Comparison of ENCODE assay signal across 1 cellular context in the genomic region with DNA sequence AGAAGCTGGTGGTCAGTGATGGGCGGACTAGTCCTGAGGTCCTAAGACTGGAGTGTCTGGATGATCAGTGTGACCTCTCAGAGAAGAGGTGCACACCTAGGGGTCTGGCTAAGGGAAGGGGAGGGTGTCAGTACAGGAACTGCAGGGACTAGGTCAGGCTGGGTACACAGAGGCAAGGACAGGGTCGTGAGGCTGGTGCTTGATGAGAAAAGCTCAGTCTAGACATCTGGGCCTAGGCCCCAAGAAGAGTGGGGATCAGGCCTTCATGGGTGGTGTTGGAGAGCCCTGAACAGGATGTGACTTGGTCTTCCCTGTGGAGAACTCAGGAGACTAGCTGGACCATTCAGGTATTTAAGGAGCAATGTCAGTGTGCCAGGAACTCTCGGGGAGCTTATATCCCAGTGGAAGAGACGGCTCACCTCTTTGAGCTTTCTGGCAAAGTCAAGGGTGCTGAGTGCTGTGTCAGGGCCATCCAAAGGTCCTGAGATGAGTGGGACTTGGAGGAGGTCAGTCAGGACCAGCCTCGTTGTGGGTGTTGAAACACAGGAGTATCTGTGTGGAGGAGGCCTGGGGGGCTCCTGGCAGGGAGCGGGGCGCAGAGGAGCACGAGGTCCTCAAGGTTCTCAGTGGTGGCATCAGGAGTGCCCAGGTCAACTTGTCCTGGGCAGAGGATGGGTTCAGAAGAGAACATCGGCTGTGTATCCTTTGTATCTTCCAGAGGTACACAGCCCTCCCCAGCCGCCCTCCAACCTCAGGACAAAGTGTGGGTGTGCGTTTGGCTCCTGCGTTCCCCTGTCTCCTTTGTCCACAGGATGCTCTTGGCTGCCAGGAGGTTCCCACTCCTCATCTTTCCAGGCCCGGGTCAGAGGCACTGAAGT.
TF ChIP-seq lines count a peak whose summit lies in the region.

No MANE protein-coding gene starts in this region.

TF ChIP-seq in WTC11, 78 proteins besides CTCF, POLR2A, EP300 and RAD21 (continued from another document):
- TF ChIP-seq, protein P1, sequence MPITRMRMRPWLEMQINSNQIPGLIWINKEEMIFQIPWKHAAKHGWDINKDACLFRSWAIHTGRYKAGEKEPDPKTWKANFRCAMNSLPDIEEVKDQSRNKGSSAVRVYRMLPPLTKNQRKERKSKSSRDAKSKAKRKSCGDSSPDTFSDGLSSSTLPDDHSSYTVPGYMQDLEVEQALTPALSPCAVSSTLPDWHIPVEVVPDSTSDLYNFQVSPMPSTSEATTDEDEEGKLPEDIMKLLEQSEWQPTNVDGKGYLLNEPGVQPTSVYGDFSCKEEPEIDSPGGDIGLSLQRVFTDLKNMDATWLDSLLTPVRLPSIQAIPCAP (CRISPR knock-in tag; IDR thresholded peaks at IDR 0.05), result no peak
- no peak for TF ChIP-seq GTF2I (CRISPR knock-in tag; conservative IDR thresholded peaks at IDR 0.05)
- no peak for TF ChIP-seq MAX (CRISPR knock-in tag; IDR thresholded peaks at IDR 0.05)
- TF ChIP-seq EMX1 (CRISPR knock-in tag; IDR thresholded peaks at IDR 0.05), result no peak
- TF ChIP-seq HMGA2 (CRISPR knock-in tag; IDR thresholded peaks at IDR 0.05), result no peak
- no peak for TF ChIP-seq TP53 (CRISPR knock-in tag; IDR thresholded peaks at IDR 0.05)
- TF ChIP-seq, protein P2, sequence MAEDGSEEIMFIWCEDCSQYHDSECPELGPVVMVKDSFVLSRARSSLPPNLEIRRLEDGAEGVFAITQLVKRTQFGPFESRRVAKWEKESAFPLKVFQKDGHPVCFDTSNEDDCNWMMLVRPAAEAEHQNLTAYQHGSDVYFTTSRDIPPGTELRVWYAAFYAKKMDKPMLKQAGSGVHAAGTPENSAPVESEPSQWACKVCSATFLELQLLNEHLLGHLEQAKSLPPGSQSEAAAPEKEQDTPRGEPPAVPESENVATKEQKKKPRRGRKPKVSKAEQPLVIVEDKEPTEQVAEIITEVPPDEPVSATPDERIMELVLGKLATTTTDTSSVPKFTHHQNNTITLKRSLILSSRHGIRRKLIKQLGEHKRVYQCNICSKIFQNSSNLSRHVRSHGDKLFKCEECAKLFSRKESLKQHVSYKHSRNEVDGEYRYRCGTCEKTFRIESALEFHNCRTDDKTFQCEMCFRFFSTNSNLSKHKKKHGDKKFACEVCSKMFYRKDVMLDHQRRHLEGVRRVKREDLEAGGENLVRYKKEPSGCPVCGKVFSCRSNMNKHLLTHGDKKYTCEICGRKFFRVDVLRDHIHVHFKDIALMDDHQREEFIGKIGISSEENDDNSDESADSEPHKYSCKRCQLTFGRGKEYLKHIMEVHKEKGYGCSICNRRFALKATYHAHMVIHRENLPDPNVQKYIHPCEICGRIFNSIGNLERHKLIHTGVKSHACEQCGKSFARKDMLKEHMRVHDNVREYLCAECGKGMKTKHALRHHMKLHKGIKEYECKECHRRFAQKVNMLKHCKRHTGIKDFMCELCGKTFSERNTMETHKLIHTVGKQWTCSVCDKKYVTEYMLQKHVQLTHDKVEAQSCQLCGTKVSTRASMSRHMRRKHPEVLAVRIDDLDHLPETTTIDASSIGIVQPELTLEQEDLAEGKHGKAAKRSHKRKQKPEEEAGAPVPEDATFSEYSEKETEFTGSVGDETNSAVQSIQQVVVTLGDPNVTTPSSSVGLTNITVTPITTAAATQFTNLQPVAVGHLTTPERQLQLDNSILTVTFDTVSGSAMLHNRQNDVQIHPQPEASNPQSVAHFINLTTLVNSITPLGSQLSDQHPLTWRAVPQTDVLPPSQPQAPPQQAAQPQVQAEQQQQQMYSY (CRISPR knock-in tag; IDR thresholded peaks at IDR 0.05), result no peak
- TF ChIP-seq CBFB (CRISPR knock-in tag; IDR thresholded peaks at IDR 0.05; ENCODE audit: low read depth), result no peak
- no peak for TF ChIP-seq NFATC4 (CRISPR knock-in tag; IDR thresholded peaks at IDR 0.05)
- TF ChIP-seq PRRX2 (CRISPR knock-in tag; IDR thresholded peaks at IDR 0.05), result no peak
- no peak for TF ChIP-seq ZNF512 (CRISPR knock-in tag; IDR thresholded peaks at IDR 0.05; ENCODE audit: borderline replicate concordance)
- no peak for TF ChIP-seq FOXK1 (CRISPR knock-in tag; IDR thresholded peaks at IDR 0.05)
- TF ChIP-seq SP1 (CRISPR knock-in tag; conservative IDR thresholded peaks at IDR 0.05), result no peak
- TF ChIP-seq NFYB (CRISPR knock-in tag; conservative IDR thresholded peaks at IDR 0.05; ENCODE audit: low read depth), result no peak
- no peak for TF ChIP-seq GABPB1 (CRISPR knock-in tag; IDR thresholded peaks at IDR 0.05)
- TF ChIP-seq ESRRA (CRISPR knock-in tag; IDR thresholded peaks at IDR 0.05; ENCODE audit: borderline replicate concordance), result no peak
TF ChIP-seq in WTC11: peak in this region for 0.
